25 cellular contexts compared by ENCODE assay signal in the genomic region with DNA sequence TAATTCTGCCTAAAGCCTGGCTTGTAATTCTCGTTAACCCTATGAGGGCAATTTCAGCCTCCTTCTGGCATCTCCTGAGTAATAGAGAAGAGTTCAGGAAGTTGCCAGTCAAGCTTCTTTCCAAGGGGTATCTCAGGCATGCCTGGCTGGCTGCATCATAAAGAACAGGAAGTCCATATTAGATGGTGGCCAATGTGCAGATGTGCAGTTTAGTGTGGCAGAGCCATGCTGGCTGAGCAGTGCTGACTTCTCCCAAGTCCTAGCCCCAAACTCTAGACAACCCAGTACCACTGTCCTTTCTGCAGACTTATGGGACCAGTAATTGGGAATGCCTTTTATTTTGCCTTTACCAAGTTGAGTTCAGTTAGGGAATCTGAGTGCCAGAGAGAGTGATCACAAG.
DNase-seq lines count a peak whose midpoint lies in the region; ATAC-seq, FAIRE-seq and TF ChIP-seq lines count a peak whose summit lies in the region.
"Had no signal": no experiment of that assay in that cellular context is flagged by ENCODE, and none has a peak within 500 bp of the region (broad histone marks: within the 10 kb centered on the region; RNA-seq: fewer than 3 reads in every experiment).

No MANE protein-coding gene starts in this region.

- H4K20me1 ChIP-seq in H1 (replicated peaks in 1 of 2; ENCODE audit: control insufficient read depth in 1 of 2, insufficient read depth in 2 of 2, low read length in 2 of 2): no peaks in the 10 kb centered on the region
- H4K20me1 ChIP-seq: BLaER1 treated with 17β-estradiol and CSF1 and Interleukin-3, amounts not matched to agents 10 nM and 100 nM had no signal

- H2BK15ac ChIP-seq in H1 (ENCODE audit: low read length): peak overlapping the region; percentile 77; the same call in 1 of the 2 replicates
- H2BK15ac ChIP-seq in neuronal stem cell (ENCODE audit: low read length): no peak overlapping the region

- WGBS in heart left ventricle, 4 donors: 67 to 80% (median 71%) methylated on average over 1 of the region's 1 CpG
- 78% methylated on average over 1 of the region's 1 CpG; no CpG with 5 or more reads in 1 of the 2 experiments for WGBS in H1 (ENCODE audit: extremely low coverage in 1 of 2, insufficient coverage in 1 of 2, insufficient read length in 1 of 2, insufficient replicate concordance in 2 of 2, low coverage in 1 of 2, low lambda C conversion rate in 2 of 2, missing lambda C conversion rate in 1 of 2), 2 experiments
- WGBS in neuronal stem cell (ENCODE audit: extremely low coverage in 2 of 2, insufficient read length in 2 of 2, insufficient replicate concordance in 1 of 2), 2 donors: no CpG with 5 or more reads among the region's 1 CpG

- peak in 3 of 4 donors; percentile 22 to 53 (median 27) for ATAC-seq in heart left ventricle
- ATAC-seq in Right ventricle myocardium inferior: no peak
- ATAC-seq in left ventricle myocardium superior: peak; percentile 14
- ATAC-seq: A549, GM12878 had no signal

- intact Hi-C loops in heart left ventricle (cut with DNase I) (no loop called here), Right ventricle myocardium inferior (cut with DNase I) (no loop called here), left ventricle myocardium superior (cut with micrococcal nuclease) (no loop called here), cardiac septum (cut with DNase I) (no loop called here)

- H3K4ac ChIP-seq in H1 (replicated peaks; ENCODE audit: insufficient read length, low read depth, low read length) (no peak overlapping the region), neuronal stem cell (ENCODE audit: low read length) (no peak overlapping the region)

- H3K14ac ChIP-seq in H1 (ENCODE audit: insufficient read length): no peak overlapping the region
- no peak overlapping the region for H3K14ac ChIP-seq in neuronal stem cell (ENCODE audit: low read length)

- H4K5ac ChIP-seq in H1 (ENCODE audit: insufficient read length, low read depth, low read length): no peak overlapping the region

- CTCF ChIA-PET in H1 (lab: Charles Lee; ENCODE audit: partially characterized antibody): interaction anchor here (1.0 to 1.4 kb wide), 2 partner anchors 18 to 84 kb away, joined by 5 read pairs; no protein-coding TSS in a partner anchor

- H4K91ac ChIP-seq in H1 (replicated peaks; ENCODE audit: insufficient read length, low read length) (no peak overlapping the region), neuronal stem cell (ENCODE audit: low read depth, low read length, poor library complexity) (no peak overlapping the region)

- H3K79me2 ChIP-seq in H1 (ENCODE audit: control insufficient read depth in 1 of 2, insufficient read depth in 2 of 2, low read length in 2 of 2): no peaks in the 10 kb centered on the region

- DNase-seq in heart left ventricle (no peak), Right ventricle myocardium inferior (ENCODE audit: missing footprints) (no peak), left ventricle myocardium superior (no peak), cardiac septum (ENCODE audit: low spot score) (no peak), H1 (ENCODE audit: low read depth in 1 of 2, low spot score in 2 of 2) (no peak), HK-2 (ENCODE audit: unreplicated experiment) (no peak), neuronal stem cell (ENCODE audit: low spot score) (no peak)
- DNase-seq: 8988T; ACHN; AML-193; BE2C; CD4-positive, alpha-beta T cell; CD8-positive, alpha-beta memory T cell; DMS 273 treated with DMSO at 0.1 percent for 48 hours; DMS79; EL; GDM1; GM23248; HCEC 1CT had no signal

- H3K18ac ChIP-seq in H1 (ENCODE audit: extremely low read depth, low read length) (no peak overlapping the region), neuronal stem cell (ENCODE audit: low read length) (no peak overlapping the region)

- FAIRE-seq in H1 (lab: Jason Lieb, UNC): no peak
- FAIRE-seq: A549, D721Med, GM12878, GM19239, H54 had no signal

- no peak for TF ChIP-seq RAD21 in H1 (IDR thresholded peaks at IDR 0.05 in 1 of 2, conservative IDR thresholded peaks at IDR 0.05 in 1 of 2; ENCODE audit: low read depth in 2 of 2, low read length in 2 of 2)

- H3K4me2 ChIP-seq in H1 (ENCODE audit: insufficient read depth in 1 of 2, low read depth in 2 of 2, low read length in 2 of 2) (no peak overlapping the region), neuronal stem cell (ENCODE audit: insufficient read depth, low read length, poor library complexity, severe bottlenecking) (no peak overlapping the region)
- H3K4me2 ChIP-seq: A549; BLaER1 treated with 17β-estradiol and CSF1 and Interleukin-3, amounts not matched to agents 10 nM and 100 nM had no signal

- TF ChIP-seq EP300 in H1 (IDR thresholded peaks at IDR 0.05; ENCODE audit: borderline replicate concordance in 1 of 2, low read depth in 2 of 2, low read length in 2 of 2): no peak

- no peak overlapping the region for H2AFZ ChIP-seq in H1 (ENCODE audit: low read length)
- no peak overlapping the region for H2AFZ ChIP-seq in neuronal stem cell (ENCODE audit: low read length)
- H2AFZ ChIP-seq: GM23248 had no signal

- no peak overlapping the region for H2AK5ac ChIP-seq in H1 (ENCODE audit: low read depth, low read length)
- H2AK5ac ChIP-seq in neuronal stem cell (ENCODE audit: low read depth, low read length): no peak overlapping the region

- H4K8ac ChIP-seq in H1 (ENCODE audit: extremely low read depth, insufficient read depth, low read length): no peak overlapping the region
- no peak overlapping the region for H4K8ac ChIP-seq in neuronal stem cell (ENCODE audit: low read depth, low read length)

- H3K9me3 ChIP-seq in heart left ventricle (peaks cover 0 to 25% (median 5%) of the 10 kb centered on the region in 12 donors), H1 (ENCODE audit: insufficient read depth in 2 of 2, low read depth in 1 of 2, low read length in 1 of 2) (peaks cover 0 to 4% of the 10 kb centered on the region in 2 experiments; a peak in 1 of 4 replicates), neuronal stem cell (replicated peaks in 1 of 2; ENCODE audit: control insufficient read depth in 2 of 2, insufficient read depth in 1 of 2, low read depth in 1 of 2, low read length in 2 of 2) (peaks cover 9 to 22% of the 10 kb centered on the region in 2 donors)
- H3K9me3 ChIP-seq: BE2C had no signal

- no peak overlapping the region for H2BK20ac ChIP-seq in H1 (ENCODE audit: low read length)

- no peak for TF ChIP-seq CTCF in heart left ventricle (IDR thresholded peaks at IDR 0.05)
- TF ChIP-seq CTCF in H1 (IDR thresholded peaks at IDR 0.05; ENCODE audit: control extremely low read depth in 1 of 3, insufficient read depth in 1 of 3, low read depth in 1 of 3, low read length in 3 of 3): no peak

- H2BK120ac ChIP-seq in H1 (replicated peaks; ENCODE audit: low read depth, low read length) (no peak overlapping the region), neuronal stem cell (ENCODE audit: low read depth, low read length) (no peak overlapping the region)

- H3K23me2 ChIP-seq in H1 (ENCODE audit: low read depth, low read length): no peaks in the 10 kb centered on the region

- no peak for TF ChIP-seq POLR2A in heart left ventricle (IDR thresholded peaks at IDR 0.05)
- no peak for TF ChIP-seq POLR2A in H1 (IDR thresholded peaks at IDR 0.05; ENCODE audit: control extremely low read depth in 1 of 2, low read depth in 2 of 2, low read length in 2 of 2)

- H3K27ac ChIP-seq in heart left ventricle (peak overlapping the region in 3 of 12 donors; percentile 74 to 77 (median 77)), H1 (ENCODE audit: low read depth, low read length) (no peak overlapping the region), neuronal stem cell (replicated peaks; ENCODE audit: low read length) (no peak overlapping the region)
- H3K27ac ChIP-seq: A549; BLaER1 treated with 17β-estradiol and CSF1 and Interleukin-3, amounts not matched to agents 10 nM and 100 nM; GM23248 had no signal

- H3K27me3 ChIP-seq in heart left ventricle (no peaks in the 10 kb centered on the region), H1 (replicated peaks in 1 of 4; ENCODE audit: control insufficient read depth in 3 of 4, extremely low read depth in 1 of 4, insufficient read depth in 3 of 4, low read length in 3 of 4) (no peaks in the 10 kb centered on the region), neuronal stem cell (ENCODE audit: control insufficient read depth in 3 of 3, insufficient read depth in 3 of 3, low read depth in 1 of 3, low read length in 3 of 3) (no peaks in the 10 kb centered on the region)
- H3K27me3 ChIP-seq: BE2C; BLaER1 treated with 17β-estradiol and CSF1 and Interleukin-3, amounts not matched to agents 10 nM and 100 nM had no signal

- H3K23ac ChIP-seq in H1 (ENCODE audit: insufficient read length) (no peak overlapping the region), neuronal stem cell (ENCODE audit: low read depth, low read length, poor library complexity) (no peak overlapping the region)

- POLR2A ChIA-PET in H1 (lab: Charles Lee; ENCODE audit: partially characterized antibody): interaction anchor here (1.1 kb wide), 1 partner anchor 16 kb away, joined by 3 read pairs; no protein-coding TSS in a partner anchor

- H2BK5ac ChIP-seq in H1 (ENCODE audit: low read depth, low read length): peak overlapping the region; percentile 7; the same call in 1 of the 2 replicates
- no peak overlapping the region for H2BK5ac ChIP-seq in neuronal stem cell (ENCODE audit: low read length)

- H2BK12ac ChIP-seq in H1 (ENCODE audit: low read depth, low read length) (no peak overlapping the region), neuronal stem cell (ENCODE audit: low read length) (no peak overlapping the region)

- no peak overlapping the region for H3K9ac ChIP-seq in H1 (replicated peaks in 1 of 4; ENCODE audit: extremely low read depth in 1 of 4, low read depth in 3 of 4, low read length in 3 of 4)
- no peak overlapping the region for H3K9ac ChIP-seq in neuronal stem cell (ENCODE audit: low read depth, low read length, poor library complexity)
- H3K9ac ChIP-seq: BLaER1 treated with 17β-estradiol and CSF1 and Interleukin-3, amounts not matched to agents 10 nM and 100 nM; GM23248 had no signal

- H3K4me3 ChIP-seq in heart left ventricle (no peak overlapping the region), H1 (ENCODE audit: extremely low read depth in 1 of 4, insufficient read depth in 2 of 4, low read depth in 3 of 4, low read length in 4 of 4) (no peak overlapping the region), neuronal stem cell (ENCODE audit: low read length in 2 of 2) (no peak overlapping the region)
- H3K4me3 ChIP-seq: A549; BLaER1 treated with 17β-estradiol and CSF1 and Interleukin-3, amounts not matched to agents 10 nM and 100 nM; GM12878; GM23248 had no signal

- no peak overlapping the region for H3K56ac ChIP-seq in H1 (replicated peaks; ENCODE audit: insufficient read length, low read depth, low read length)

- H3K36me3 ChIP-seq in heart left ventricle: peaks cover 0 to 3% (median 0%) of the 10 kb centered on the region in 9 donors
- H3K36me3 ChIP-seq in H1 (ENCODE audit: control insufficient read depth in 2 of 4, insufficient read depth in 4 of 4, low read length in 3 of 4): no peaks in the 10 kb centered on the region
- H3K36me3 ChIP-seq in neuronal stem cell (replicated peaks in 1 of 2; ENCODE audit: control insufficient read depth in 2 of 2, insufficient read depth in 2 of 2, low read length in 2 of 2): no peaks in the 10 kb centered on the region
- H3K36me3 ChIP-seq: BE2C had no signal

- H3K4me1 ChIP-seq in heart left ventricle (peaks cover 0 to 9% (median 0%) of the 10 kb centered on the region in 12 donors), H1 (replicated peaks in 1 of 4; ENCODE audit: control insufficient read depth in 3 of 4, insufficient read depth in 4 of 4, low read length in 3 of 4) (peaks cover 0 to 10% (median 3%) of the 10 kb centered on the region in 4 experiments; a peak in 3 of 7 replicates), neuronal stem cell (ENCODE audit: control insufficient read depth in 2 of 2, insufficient read depth in 1 of 2, low read depth in 1 of 2, low read length in 2 of 2) (peaks cover 0 to 8% of the 10 kb centered on the region in 2 donors)
- H3K4me1 ChIP-seq: A549; BE2C; BLaER1 treated with 17β-estradiol and CSF1 and Interleukin-3, amounts not matched to agents 10 nM and 100 nM had no signal

- H3K79me1 ChIP-seq in H1 (ENCODE audit: low read depth, low read length) (no peaks in the 10 kb centered on the region), neuronal stem cell (ENCODE audit: low read depth, low read length) (no peaks in the 10 kb centered on the region)
